In the genomic region with DNA sequence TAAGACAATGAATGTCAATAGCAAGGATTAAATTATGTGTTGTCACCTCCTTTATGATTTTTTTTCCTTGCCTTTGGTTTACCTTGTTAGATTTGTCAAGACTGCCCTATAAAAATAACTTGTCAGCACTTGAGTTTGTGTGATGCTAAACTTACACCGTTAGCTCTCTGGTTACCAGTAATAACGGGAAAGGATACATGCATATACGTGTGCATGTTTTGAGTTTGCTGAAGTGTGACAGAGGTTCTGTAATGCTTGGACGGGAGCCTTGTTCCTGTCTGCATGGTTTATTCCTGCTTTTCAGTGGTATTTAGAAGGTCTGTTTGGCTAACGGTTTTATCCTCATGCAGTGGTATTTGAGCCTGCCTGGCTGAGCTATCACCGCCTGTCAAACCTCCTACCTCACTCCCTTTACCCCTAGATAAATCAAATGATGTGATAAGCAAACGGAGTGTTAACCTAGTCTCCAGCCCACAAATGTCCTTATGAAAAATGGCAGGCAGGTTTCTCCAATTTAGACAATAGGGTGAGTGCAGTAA, we compare ENCODE assay signal across 18 cellular contexts.
"Had no signal": no experiment of that assay in that cellular context is flagged by ENCODE, and none has a peak within 500 bp of the region (broad histone marks: within the 10 kb centered on the region; RNA-seq: fewer than 3 reads in every experiment).

No MANE protein-coding gene starts in this region.

- H3K4me3 Mint-ChIP-seq: naive thymus-derived CD4-positive, alpha-beta T cell had no signal

- DNase-seq: cortex of kidney; dorsolateral prefrontal cortex; effector CD8-positive, alpha-beta T cell; heart right ventricle; hypothalamus; left cardiac atrium; naive thymus-derived CD4-positive, alpha-beta T cell; posterior cingulate gyrus; small intestine; stimulated activated CD4-positive, alpha-beta T cell treated with anti-CD3 and anti-CD28 coated beads, Interleukin-12 subunit alpha, Interleukin-12 subunit beta, amount 100 ng/mL, for 4 hours; stimulated activated naive CD4-positive, alpha-beta T cell; stomach; transverse colon had no signal

- H3K4me1 Mint-ChIP-seq: naive thymus-derived CD4-positive, alpha-beta T cell had no signal

- H3K27ac ChIP-seq: dorsolateral prefrontal cortex, heart right ventricle, neutrophil, right atrium auricular region, stomach, thoracic aorta, transverse colon had no signal

- H3K27me3 ChIP-seq: neutrophil, right atrium auricular region, stomach, transverse colon had no signal

- FAIRE-seq: frontal cortex, islet of Langerhans, small intestine had no signal

- H3K9me3 ChIP-seq: neutrophil, transverse colon had no signal

- H3K4me1 ChIP-seq: heart right ventricle, right atrium auricular region, stomach, transverse colon had no signal

- H3K27ac Mint-ChIP-seq: naive thymus-derived CD4-positive, alpha-beta T cell had no signal

- H3K36me3 ChIP-seq: heart right ventricle, neutrophil, right atrium auricular region, stomach, thoracic aorta, transverse colon had no signal

- H3K36me3 Mint-ChIP-seq: naive thymus-derived CD4-positive, alpha-beta T cell had no signal

- H3K4me3 ChIP-seq: dorsolateral prefrontal cortex, heart right ventricle, right atrium auricular region, stomach, thoracic aorta, transverse colon had no signal
